28 cellular contexts compared by ENCODE assay signal in genomic region chr11:117481885-117482284, GRCh38.
"Had no signal": no experiment of that assay in that cellular context is flagged by ENCODE, and none has a peak within 500 bp of the region (broad histone marks: within the 10 kb centered on the region; RNA-seq: fewer than 3 reads in every experiment).

No MANE protein-coding gene starts in this region.

- H3K27ac ChIP-seq: stomach, suprapubic skin, testis, thoracic aorta, thyroid gland, tibial artery, tibial nerve, transverse colon, upper lobe of left lung, upper lobe of right lung, uterus, vagina had no signal

- H3K9me3 ChIP-seq: stomach, suprapubic skin, testis, thoracic aorta, thyroid gland, tibial artery, tibial nerve, transverse colon, upper lobe of left lung, upper lobe of right lung, uterus, vagina had no signal

- H3K4me1 ChIP-seq: stomach, suprapubic skin, testis, tibial artery, upper lobe of left lung, upper lobe of right lung, uterus, vagina had no signal

- DNase-seq: stimulated activated CD4-positive, alpha-beta T cell treated with anti-CD3 and anti-CD28 coated beads, Interleukin-2, amount 100 ng/mL, for 48 hours; stimulated activated CD4-positive, alpha-beta T cell treated with anti-CD3 and anti-CD28 coated beads, Interleukin-4, amount 100 ng/mL, for 1 hour; stimulated activated CD4-positive, alpha-beta T cell treated with anti-CD3 and anti-CD28 coated beads, Interleukin-4, amount 100 ng/mL, for 24 hours; stimulated activated CD4-positive, alpha-beta T cell treated with anti-CD3 and anti-CD28 coated beads, Interleukin-4, amount 100 ng/mL, for 4 hours; stimulated activated CD8-positive, alpha-beta memory T cell treated with anti-CD3 and anti-CD28 coated beads, Interleukin-4, amount 100 ng/mL, for 48 hours; stimulated activated naive B cell treated with anti-CD40 and anti-IgM and Interleukin-4, amounts not matched to agents 10 μg/mL and 1 μg/mL and 100 μg/mL, for 72 hours; stimulated activated naive CD4-positive, alpha-beta T cell; stimulated activated naive CD4-positive, alpha-beta T cell treated with Interleukin-2 at 50 U/mL for 16 hours; stimulated activated naive CD8-positive, alpha-beta T cell treated with anti-CD3 and anti-CD28 coated beads, Interleukin-15, Interleukin-2, amounts not matched to agents 100 U/mL and 50 U/mL, for 24 hours; stomach; substantia nigra; testis; thyroid gland; tibial artery; transverse colon; trophoblast cell; upper lobe of left lung; upper lobe of right lung; uterus had no signal

- H3K27me3 Mint-ChIP-seq: stimulated activated naive CD8-positive, alpha-beta T cell treated with anti-CD3 and anti-CD28 coated beads, Interleukin-15, Interleukin-2, amounts not matched to agents 100 ng/mL and 50 ng/mL, for 24 hours had no signal

- H3K4me1 Mint-ChIP-seq: stimulated activated effector memory CD8-positive, alpha-beta T cell treated with anti-CD3 and anti-CD28 coated beads, Interleukin-12 subunit alpha, Interleukin-12 subunit beta, amount 100 ng/mL, for 72 hours; stimulated activated memory B cell treated with anti-CD40 and anti-IgM and Interleukin-4, amounts not matched to agents 10 μg/mL and 1 μg/mL and 100 μg/mL, for 72 hours; stimulated activated naive B cell treated with anti-CD40 and anti-IgM and Interleukin-4, amounts not matched to agents 10 μg/mL and 1 μg/mL and 100 μg/mL, for 72 hours had no signal

- H3K4me3 ChIP-seq: stomach, suprapubic skin, testis, thoracic aorta, thyroid gland, tibial artery, tibial nerve, transverse colon, upper lobe of left lung, upper lobe of right lung, uterus, vagina had no signal

- H3K9me3 Mint-ChIP-seq: stimulated activated effector memory CD8-positive, alpha-beta T cell treated with anti-CD3 and anti-CD28 coated beads, Interleukin-12 subunit alpha, Interleukin-12 subunit beta, amount 100 ng/mL, for 72 hours; stimulated activated naive CD8-positive, alpha-beta T cell treated with anti-CD3 and anti-CD28 coated beads, Interleukin-15, Interleukin-2, amounts not matched to agents 100 ng/mL and 50 ng/mL, for 24 hours; type B pancreatic cell had no signal

- FAIRE-seq: urothelium cell line had no signal

- H3K27me3 ChIP-seq: testis, thyroid gland, transverse colon, upper lobe of left lung, upper lobe of right lung, uterus, vagina had no signal

- H3K4me3 Mint-ChIP-seq: stimulated activated effector memory CD8-positive, alpha-beta T cell treated with anti-CD3 and anti-CD28 coated beads, Interleukin-12 subunit alpha, Interleukin-12 subunit beta, amount 100 ng/mL, for 72 hours; stimulated activated memory B cell treated with anti-CD40 and anti-IgM and Interleukin-4, amounts not matched to agents 10 μg/mL and 1 μg/mL and 100 μg/mL, for 72 hours; stimulated activated naive B cell treated with anti-CD40 and anti-IgM and Interleukin-4, amounts not matched to agents 10 μg/mL and 1 μg/mL and 100 μg/mL, for 72 hours; stimulated activated naive CD8-positive, alpha-beta T cell treated with anti-CD3 and anti-CD28 coated beads, Interleukin-15, Interleukin-2, amounts not matched to agents 100 ng/mL and 50 ng/mL, for 24 hours; type B pancreatic cell had no signal

- ATAC-seq: stimulated activated effector memory CD8-positive, alpha-beta T cell treated with anti-CD3 and anti-CD28 coated beads, Interleukin-12 subunit alpha, Interleukin-12 subunit beta, amount 100 ng/mL, for 72 hours; stimulated activated memory B cell treated with anti-CD40 and anti-IgM and Interleukin-4, amounts not matched to agents 10 μg/mL and 1 μg/mL and 100 μg/mL, for 72 hours; stimulated activated naive B cell treated with anti-CD40 and anti-IgM and Interleukin-4, amounts not matched to agents 10 μg/mL and 1 μg/mL and 100 μg/mL, for 72 hours; stimulated activated naive CD8-positive, alpha-beta T cell treated with anti-CD3 and anti-CD28 coated beads, Interleukin-15, Interleukin-2, amounts not matched to agents 100 U/mL and 50 U/mL, for 24 hours; upper lobe of right lung had no signal

- H3K27ac Mint-ChIP-seq: stimulated activated effector memory CD8-positive, alpha-beta T cell treated with anti-CD3 and anti-CD28 coated beads, Interleukin-12 subunit alpha, Interleukin-12 subunit beta, amount 100 ng/mL, for 72 hours; stimulated activated memory B cell treated with anti-CD40 and anti-IgM and Interleukin-4, amounts not matched to agents 10 μg/mL and 1 μg/mL and 100 μg/mL, for 72 hours; stimulated activated naive CD8-positive, alpha-beta T cell treated with anti-CD3 and anti-CD28 coated beads, Interleukin-15, Interleukin-2, amounts not matched to agents 100 ng/mL and 50 ng/mL, for 24 hours; type B pancreatic cell had no signal

- H3K36me3 ChIP-seq: stomach, suprapubic skin, thoracic aorta, thyroid gland, tibial artery, tibial nerve, transverse colon, upper lobe of left lung, upper lobe of right lung, uterus, vagina had no signal
